In genomic region chr17:74569392-74570003, GRCh38 we compare ENCODE assay signal across 10 cellular contexts. TPM values are rescaled to one million over a fixed set of nuclear protein-coding genes. Genes with fewer than 3 reads are reported as not detected.
A peak's percentile ranks its signal among the peaks of the same experiment; 100 is the strongest.
DNase-seq lines count a peak whose midpoint lies in the region; ATAC-seq and TF ChIP-seq lines count a peak whose summit lies in the region.
"Had no signal": no experiment of that assay in that cellular context is flagged by ENCODE, and none has a peak within 500 bp of the region (broad histone marks: within the 10 kb centered on the region; RNA-seq: fewer than 3 reads in every experiment).

No MANE protein-coding gene starts in this region.

- POLR2A ChIA-PET in Panc1 (lab: Charles Lee): interaction anchor here (0.6 kb wide), 1 partner anchor 305 kb away, joined by 3 read pairs; no protein-coding TSS in a partner anchor

- H3K27me3 Mint-ChIP-seq in endodermal cell (ENCODE audit: insufficient read depth): peaks cover 42% of the 10 kb centered on the region

- CTCF ChIA-PET in Panc1 (lab: Charles Lee): interaction anchor here (0.5 kb wide), 1 partner anchor 200 kb away, joined by 4 read pairs; no protein-coding TSS in a partner anchor

- H3K27me3 ChIP-seq in Panc1 (ENCODE audit: control insufficient read depth, insufficient read depth, low read length) (peaks cover 3% of the 10 kb centered on the region; the same call in 1 of the 2 replicates), endodermal cell (ENCODE audit: control insufficient read depth, insufficient read depth, low read length, poor library complexity, severe bottlenecking) (peaks cover 61% of the 10 kb centered on the region)

- H3K9ac ChIP-seq in endodermal cell (ENCODE audit: extremely low read depth, low read length, poor library complexity, severe bottlenecking): no peak overlapping the region

- no peak for TF ChIP-seq CTCF in Panc1 (IDR thresholded peaks at IDR 0.05)
- TF ChIP-seq CTCF in endodermal cell (conservative IDR thresholded peaks at IDR 0.05): no peak

- H3K27ac Mint-ChIP-seq in endodermal cell: no peak overlapping the region

- H3K4me1 Mint-ChIP-seq in endodermal cell: peaks cover 9% of the 10 kb centered on the region

- H3K4me3 ChIP-seq in Panc1 (ENCODE audit: low read depth in 2 of 2, low read length in 2 of 2) (no peak overlapping the region), endodermal cell (ENCODE audit: low read length) (no peak overlapping the region)

- ATAC-seq in activated CD4-positive, CD25-positive, alpha-beta regulatory T cell treated with anti-CD3 and anti-CD28 coated beads, Interleukin-2, amount 50 U/mL, for 24 hours: peak; percentile 44 to 50
- ATAC-seq in Panc1: peak; percentile 96
- no peak for ATAC-seq in GM18861 (IDR thresholded peaks at IDR 0.05; ENCODE audit: unreplicated experiment)
- no peak for ATAC-seq in HG02642 (IDR thresholded peaks at IDR 0.05; ENCODE audit: poor library complexity, unreplicated experiment)

- H3K9me3 Mint-ChIP-seq in endodermal cell: no peaks in the 10 kb centered on the region

- WGBS in endodermal cell (ENCODE audit: insufficient coverage in 1 of 2, insufficient read length in 1 of 2), 2 experiments: 85 to 86% methylated on average over 25 to 26 of the region's 26 CpGs

- in situ Hi-C loops in Panc1 (cut with HindIII; ENCODE audit: low pct_unique_long_range_greater_than_20kb, low sequenced_read_pairs): no loop called here

- BruUV-seq in Panc1 (replicated peaks; lab: Mats Ljungman, UMichigan): no TSS peak

- intact Hi-C loops in Panc1 (cut with micrococcal nuclease; ENCODE audit: unreplicated experiment): loop anchor here (5.0 kb wide), 1 partner anchor 168 kb away; the partner anchor contains the start of gene RAB37

- H3K27ac ChIP-seq in Panc1 (ENCODE audit: low read length) (no peak overlapping the region), endodermal cell (ENCODE audit: low read depth, low read length) (no peak overlapping the region)
- H3K27ac ChIP-seq: VCaP had no signal

- no peak for DNase-seq in activated CD4-positive, CD25-positive, alpha-beta regulatory T cell (lab: John Stamatoyannopoulos, UW)
- DNase-seq in Panc1 (ENCODE audit: low read depth, low spot score): peak; percentile 91
- DNase-seq in endodermal cell: peak; percentile 72
- peak; percentile 8 for DNase-seq in pons (ENCODE audit: low spot score)
- DNase-seq in epidermal melanocyte (ENCODE audit: insufficient read length, low spot score): no peak

- H3K4me3 Mint-ChIP-seq in endodermal cell: no peak overlapping the region

- H3K36me3 Mint-ChIP-seq in endodermal cell (ENCODE audit: low read depth): no peaks in the 10 kb centered on the region

- H3K36me3 ChIP-seq in Panc1 (ENCODE audit: control insufficient read depth, insufficient read depth, low read length) (no peaks in the 10 kb centered on the region), endodermal cell (ENCODE audit: control insufficient read depth, insufficient read depth, low read length) (no peaks in the 10 kb centered on the region)

- H3K4me1 ChIP-seq in Panc1 (ENCODE audit: control insufficient read depth, insufficient read depth, low read length) (peaks cover 11% of the 10 kb centered on the region; the same call in 1 of the 2 replicates), endodermal cell (ENCODE audit: control insufficient read depth, insufficient read depth, low read length) (peaks cover 4% of the 10 kb centered on the region)

- H3K9me3 ChIP-seq in Panc1 (ENCODE audit: control insufficient read depth, insufficient read depth, low read depth, low read length): no peaks in the 10 kb centered on the region
- H3K9me3 ChIP-seq in endodermal cell (ENCODE audit: control insufficient read depth, low read length): no peaks in the 10 kb centered on the region

RNA-seq across cellular contexts. Expression of gene CD300H, which starts 2.2 kb away (rescaled TPM):
- total RNA-seq in Panc1 (2021; ENCODE audit: unreplicated experiment): not detected
- polyA plus RNA-seq in Panc1 (2012; ENCODE audit: insufficient read length): not detected
- total RNA-seq in endodermal cell: not detected
- polyA plus RNA-seq in endodermal cell (2013, experiment 1 of 2): not detected
- not detected for polyA plus RNA-seq in endodermal cell (2013, experiment 2 of 2)
- total RNA-seq: pulmonary artery endothelial cell had no signal

RNA-seq across cellular contexts. Expression of gene CD300LD, which starts 22.6 kb away (rescaled TPM):
- not detected for total RNA-seq in Panc1 (2021; ENCODE audit: unreplicated experiment)
- not detected for polyA plus RNA-seq in Panc1 (2012; ENCODE audit: insufficient read length)
- not detected for total RNA-seq in endodermal cell
- not detected for polyA plus RNA-seq in endodermal cell (2013, experiment 1 of 2)
- not detected for polyA plus RNA-seq in endodermal cell (2013, experiment 2 of 2)
- total RNA-seq: pulmonary artery endothelial cell had no signal

RNA-seq across cellular contexts. Expression of gene CD300C, which starts 23.6 kb away (rescaled TPM):
- not detected for total RNA-seq in Panc1 (2021; ENCODE audit: unreplicated experiment)
- not detected for polyA plus RNA-seq in Panc1 (2012; ENCODE audit: insufficient read length)
- total RNA-seq in endodermal cell: not detected
- polyA plus RNA-seq in endodermal cell (2013, experiment 1 of 2): not detected
- not detected for polyA plus RNA-seq in endodermal cell (2013, experiment 2 of 2)
- total RNA-seq: pulmonary artery endothelial cell had no signal

RNA-seq across cellular contexts. Expression of gene CD300LB, which starts 38.2 kb away (rescaled TPM):
- total RNA-seq in Panc1 (2021; ENCODE audit: unreplicated experiment) (not detected), endodermal cell (not detected)
- polyA plus RNA-seq in Panc1 (2012; ENCODE audit: insufficient read length): not detected
- polyA plus RNA-seq in endodermal cell (2013, experiment 1 of 2): not detected
- polyA plus RNA-seq in endodermal cell (2013, experiment 2 of 2): not detected
- total RNA-seq: pulmonary artery endothelial cell had no signal

RNA-seq across cellular contexts. Expression of gene CD300E, which starts 54.0 kb away (rescaled TPM):
- total RNA-seq in Panc1 (2021; ENCODE audit: unreplicated experiment): not detected
- polyA plus RNA-seq in Panc1 (2012; ENCODE audit: insufficient read length): not detected
- total RNA-seq in endodermal cell: 1 to 10 TPM in 1 of 2 donors, under 1 TPM in 1; 0.75 to 1.5 TPM
- polyA plus RNA-seq in endodermal cell (2013, experiment 1 of 2): 0.53 TPM
- polyA plus RNA-seq in endodermal cell (2013, experiment 2 of 2): 0.70 TPM
- total RNA-seq: pulmonary artery endothelial cell had no signal

Comparison
In these comparisons a context has a peak if more than half of its experiments do, and no peak if none do; other contexts are left out.
1. ATAC-seq: peak in activated CD4-positive, CD25-positive, alpha-beta regulatory T cell treated with anti-CD3 and anti-CD28 coated beads, Interleukin-2, amount 50 U/mL, for 24 hours (2 of 2) and Panc1 (single experiment); none in GM18861 (single experiment) and HG02642 (single experiment).
2. DNase-seq: peak in Panc1 (single experiment), endodermal cell (single experiment) and pons (single experiment); none in activated CD4-positive, CD25-positive, alpha-beta regulatory T cell (0 of 4) and epidermal melanocyte (single experiment).